Comparison of ENCODE assay signal across 1 cellular context in genomic region chr11:2811206-2812091, GRCh38.
TF ChIP-seq lines count a peak whose summit lies in the region.

No MANE protein-coding gene starts in this region.

TF ChIP-seq in GM23338, 12 proteins besides CTCF, POLR2A, EP300 and RAD21 (continued from another document):
- TF ChIP-seq ZNF462 (CRISPR knock-in tag; IDR thresholded peaks at IDR 0.05) (no peak), POLR2AphosphoS5 (IDR thresholded peaks at IDR 0.05; ENCODE audit: low read depth) (no peak), JUNB (IDR thresholded peaks at IDR 0.05; ENCODE audit: unreplicated experiment) (no peak)
